In the genomic region with DNA sequence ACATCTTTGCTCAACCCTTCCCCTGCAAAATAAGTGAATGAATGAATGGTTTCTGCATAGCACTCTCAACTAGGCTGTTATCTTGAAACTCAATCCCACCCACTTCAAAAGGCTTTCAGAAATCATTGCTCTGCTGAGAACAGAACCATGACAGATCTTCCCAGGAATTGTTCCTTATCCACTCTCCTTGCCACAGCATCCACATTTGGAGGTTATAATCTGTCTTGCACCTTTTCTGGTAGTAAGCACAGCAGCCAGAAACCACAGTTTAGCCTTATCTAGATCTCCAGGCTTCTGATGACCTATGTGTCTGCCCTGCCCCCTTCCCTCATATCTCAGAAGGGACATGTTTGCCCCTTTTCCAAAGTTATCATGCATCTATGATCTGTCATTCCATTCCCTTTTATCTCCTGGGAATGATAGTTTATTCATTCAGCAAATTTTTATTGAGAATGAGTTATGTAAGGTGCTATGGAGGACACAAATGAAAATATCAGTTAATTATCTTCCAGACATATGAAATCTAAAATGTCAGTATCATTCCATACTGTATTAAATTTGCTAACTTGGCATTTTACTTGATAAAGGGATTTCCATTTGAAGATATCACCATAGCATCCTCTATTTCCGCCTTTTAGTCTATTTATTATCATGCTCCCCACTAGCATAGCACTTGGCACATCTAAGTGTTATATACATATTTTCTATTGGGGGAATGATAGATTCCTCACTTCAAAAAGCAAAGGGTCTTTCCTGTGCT, we compare ENCODE assay signal across 21 cellular contexts. TPM values are rescaled to one million over a fixed set of nuclear protein-coding genes. Genes with fewer than 3 reads are reported as not detected.
A peak's percentile ranks its signal among the peaks of the same experiment; 100 is the strongest.
DNase-seq lines count a peak whose midpoint lies in the region; ATAC-seq, FAIRE-seq and TF ChIP-seq lines count a peak whose summit lies in the region.
"Had no signal": no experiment of that assay in that cellular context is flagged by ENCODE, and none has a peak within 500 bp of the region (broad histone marks: within the 10 kb centered on the region; RNA-seq: fewer than 3 reads in every experiment).

No MANE protein-coding gene starts in this region.

- no peak overlapping the region for H3K27ac ChIP-seq in A549
- H3K27ac ChIP-seq: C4-2B had no signal

- DNase-seq in A549 (ENCODE audit: low read depth in 1 of 2, low spot score in 1 of 2) (no peak), ELF-1 (ENCODE audit: low read depth, low spot score) (peak; percentile 20), SK-N-DZ (ENCODE audit: low spot score) (peak; percentile 57), islet precursor cell (peak; percentile 62), T-helper 1 cell (no peak)
- no peak for DNase-seq in activated T-helper 2 cell treated with anti-CD3 and anti-CD28 coated beads, Interferon-gamma antibody, Interleukin-2, Interleukin-4, amounts not matched to agents 10 μg/mL and 5 μg/mL and 100 μg/mL, durations not matched to agents 14 hours and 24 hours and 36 hours (ENCODE audit: low spot score)
- DNase-seq: BE2C; CD4-positive, alpha-beta memory T cell; COR-L47; DMS153; DND-41; GF-D8; H9; KBM-7 had no signal

- FAIRE-seq in A549 (lab: Jason Lieb, UNC) = no peak
- FAIRE-seq: A204.1, D721Med had no signal

- H3K27ac Mint-ChIP-seq in activated T-helper 2 cell treated with anti-CD3 and anti-CD28 coated beads, Interferon-gamma antibody, Interleukin-2, Interleukin-4, amounts not matched to agents 10 μg/mL and 5 μg/mL and 100 μg/mL, durations not matched to agents 14 hours and 24 hours and 36 hours = no peak overlapping the region
- H3K27ac Mint-ChIP-seq: CD4-positive, alpha-beta memory T cell; GM23338; H9 had no signal

- POLR2A ChIA-PET in A549 (lab: Yijun Ruan, JAX) = no interaction called here

- TF ChIP-seq EP300 in A549 (IDR thresholded peaks at IDR 0.05) = no peak

- 11% methylated on average over 1 of the region's 1 CpG for whole genome bisulfite sequencing in A549 (ENCODE audit: missing lambda C conversion rate)

- intact Hi-C loops in activated T-helper 2 cell treated with anti-CD3 and anti-CD28 coated beads, Interferon-gamma antibody, Interleukin-2, Interleukin-4, amounts not matched to agents 10 μg/mL and 5 μg/mL and 100 μg/mL, durations not matched to agents 14 hours and 24 hours and 36 hours (cut with micrococcal nuclease) = no loop called here

- TF ChIP-seq POLR2A in A549 (IDR thresholded peaks at IDR 0.05; ENCODE audit: low read length) = no peak

- CTCF ChIA-PET in A549 (lab: Yijun Ruan, JAX) = no interaction called here

- TF ChIP-seq RAD21 in A549 (conservative IDR thresholded peaks at IDR 0.05 in 1 of 2, IDR thresholded peaks at IDR 0.05 in 1 of 2) = no peak

- no peaks in the 10 kb centered on the region for H3K9me3 Mint-ChIP-seq in activated T-helper 2 cell treated with anti-CD3 and anti-CD28 coated beads, Interferon-gamma antibody, Interleukin-2, Interleukin-4, amounts not matched to agents 10 μg/mL and 5 μg/mL and 100 μg/mL, durations not matched to agents 14 hours and 24 hours and 36 hours
- H3K9me3 Mint-ChIP-seq: CD4-positive, alpha-beta memory T cell; GM23338; H9 had no signal

- no peak for TF ChIP-seq CTCF in A549 (IDR thresholded peaks at IDR 0.05)

- no peaks in the 10 kb centered on the region for H3K9me3 ChIP-seq in A549
- H3K9me3 ChIP-seq: BE2C had no signal

- H3K4me2 ChIP-seq in A549 = no peak overlapping the region
- H3K4me2 ChIP-seq: GM23338 had no signal

- ATAC-seq in A549 (no peak), HG02571 (IDR thresholded peaks at IDR 0.05; ENCODE audit: unreplicated experiment) (no peak)
- ATAC-seq: GM23338 had no signal

- no peak overlapping the region for H3K4me3 Mint-ChIP-seq in activated T-helper 2 cell treated with anti-CD3 and anti-CD28 coated beads, Interferon-gamma antibody, Interleukin-2, Interleukin-4, amounts not matched to agents 10 μg/mL and 5 μg/mL and 100 μg/mL, durations not matched to agents 14 hours and 24 hours and 36 hours (ENCODE audit: low read depth)
- H3K4me3 Mint-ChIP-seq: CD4-positive, alpha-beta memory T cell; GM23338; H9 had no signal

- H3K4me3 ChIP-seq in A549 = no peak overlapping the region
- H3K4me3 ChIP-seq: GM23338 had no signal

- no peaks in the 10 kb centered on the region for H3K4me1 Mint-ChIP-seq in activated T-helper 2 cell treated with anti-CD3 and anti-CD28 coated beads, Interferon-gamma antibody, Interleukin-2, Interleukin-4, amounts not matched to agents 10 μg/mL and 5 μg/mL and 100 μg/mL, durations not matched to agents 14 hours and 24 hours and 36 hours (ENCODE audit: low read depth)
- H3K4me1 Mint-ChIP-seq: CD4-positive, alpha-beta memory T cell had no signal

- H3K27me3 Mint-ChIP-seq in activated T-helper 2 cell treated with anti-CD3 and anti-CD28 coated beads, Interferon-gamma antibody, Interleukin-2, Interleukin-4, amounts not matched to agents 10 μg/mL and 5 μg/mL and 100 μg/mL, durations not matched to agents 14 hours and 24 hours and 36 hours (ENCODE audit: low read depth) = peaks cover 4% of the 10 kb centered on the region

- H3K36me3 Mint-ChIP-seq in activated T-helper 2 cell treated with anti-CD3 and anti-CD28 coated beads, Interferon-gamma antibody, Interleukin-2, Interleukin-4, amounts not matched to agents 10 μg/mL and 5 μg/mL and 100 μg/mL, durations not matched to agents 14 hours and 24 hours and 36 hours (ENCODE audit: low read depth) = no peaks in the 10 kb centered on the region
- H3K36me3 Mint-ChIP-seq: CD4-positive, alpha-beta memory T cell had no signal

- no peaks in the 10 kb centered on the region for H3K4me1 ChIP-seq in A549

TF ChIP-seq in A549, 52 proteins besides CTCF, POLR2A, EP300 and RAD21:
- TF ChIP-seq RFX5 (IDR thresholded peaks at IDR 0.05) (no peak), MAFK (IDR thresholded peaks at IDR 0.05; ENCODE audit: partially characterized antibody) (peak; percentile 87)
- TF ChIP-seq, protein P1, sequence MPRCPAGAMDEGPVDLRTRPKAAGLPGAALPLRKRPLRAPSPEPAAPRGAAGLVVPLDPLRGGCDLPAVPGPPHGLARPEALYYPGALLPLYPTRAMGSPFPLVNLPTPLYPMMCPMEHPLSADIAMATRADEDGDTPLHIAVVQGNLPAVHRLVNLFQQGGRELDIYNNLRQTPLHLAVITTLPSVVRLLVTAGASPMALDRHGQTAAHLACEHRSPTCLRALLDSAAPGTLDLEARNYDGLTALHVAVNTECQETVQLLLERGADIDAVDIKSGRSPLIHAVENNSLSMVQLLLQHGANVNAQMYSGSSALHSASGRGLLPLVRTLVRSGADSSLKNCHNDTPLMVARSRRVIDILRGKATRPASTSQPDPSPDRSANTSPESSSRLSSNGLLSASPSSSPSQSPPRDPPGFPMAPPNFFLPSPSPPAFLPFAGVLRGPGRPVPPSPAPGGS (IDR thresholded peaks at IDR 0.05) = no peak
- TF ChIP-seq, protein P2, sequence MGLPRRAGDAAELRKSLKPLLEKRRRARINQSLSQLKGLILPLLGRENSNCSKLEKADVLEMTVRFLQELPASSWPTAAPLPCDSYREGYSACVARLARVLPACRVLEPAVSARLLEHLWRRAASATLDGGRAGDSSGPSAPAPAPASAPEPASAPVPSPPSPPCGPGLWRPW (IDR thresholded peaks at IDR 0.05) = no peak
TF ChIP-seq in A549: peak in this region for 1.

RNA-seq across cellular contexts. Expression of a gene that starts 21.4 kb away (rescaled TPM):
- polyA plus RNA-seq in A549 (2011; rRNA removed) (not detected in 2 replicates), A549 (2017; fragmentation: RNase III; extraction: RNeasy Plus Mini Kit Qiagen cat#74134 plus additional on column Dnase treatment) (not detected in 3 replicates)
- not detected in 2 replicates for polyA plus RNA-seq in A549 (2012; cell fraction: cytosol; rRNA removed)
- not detected in 2 replicates for polyA plus RNA-seq in A549 (2012; cell fraction: nucleus; rRNA removed)
- not detected in 2 replicates for polyA minus RNA-seq in A549 (2011; rRNA and poly(A)+ RNA removed)
- polyA plus RNA-seq in SK-N-DZ (2014; cell fraction: cytosol; rRNA removed) = 0.70 and 1.3 TPM in 2 replicates
- 1.8 and 3.7 TPM in 2 replicates for polyA plus RNA-seq in SK-N-DZ (2014; cell fraction: nucleus; rRNA removed)
- not detected in 2 replicates for total RNA-seq in activated T-helper 2 cell treated with anti-CD3 and anti-CD28 coated beads, Interferon-gamma antibody, Interleukin-2, Interleukin-4, amounts not matched to agents 10 μg/mL and 5 μg/mL and 100 μg/mL, durations not matched to agents 14 hours and 24 hours and 36 hours
- total RNA-seq: CD4-positive, alpha-beta memory T cell; HT1080 had no signal
- polyA plus RNA-seq: AG04450; CD4-positive, alpha-beta memory T cell had no signal

Comparison
In these comparisons a context has a peak if more than half of its experiments do, and no peak if none do; other contexts are left out.
1. DNase-seq: peak in ELF-1 (single experiment), SK-N-DZ (single experiment) and islet precursor cell (single experiment); none in A549 (0 of 2), T-helper 1 cell (0 of 5) and activated T-helper 2 cell treated with anti-CD3 and anti-CD28 coated beads, Interferon-gamma antibody, Interleukin-2, Interleukin-4, amounts not matched to agents 10 μg/mL and 5 μg/mL and 100 μg/mL, durations not matched to agents 14 hours and 24 hours and 36 hours (single experiment).